In genomic region chr10:124697837-124698559, GRCh38 we compare ENCODE assay signal across 8 cellular contexts. TPM values are rescaled to one million over a fixed set of nuclear protein-coding genes. Genes with fewer than 3 reads are reported as not detected.
DNase-seq lines count a peak whose midpoint lies in the region; ATAC-seq and TF ChIP-seq lines count a peak whose summit lies in the region.

No MANE protein-coding gene starts in this region.

- H3K4me3 ChIP-seq in Peyer's patch (no peak overlapping the region), HAP-1 (no peak overlapping the region)

- H3K36me3 ChIP-seq in Peyer's patch (peaks cover 0 to 18% (median 0%) of the 10 kb centered on the region in 3 donors), HAP-1 (replicated peaks) (peaks cover 15% of the 10 kb centered on the region)

- no peak for TF ChIP-seq CTCF in Peyer's patch (IDR thresholded peaks at IDR 0.05)

- H3K4me3 Mint-ChIP-seq in stimulated activated memory B cell treated with anti-CD40 and anti-IgM and Interleukin-4, amounts not matched to agents 10 μg/mL and 1 μg/mL and 100 μg/mL, for 72 hours: no peak overlapping the region

- H3K27ac ChIP-seq in Peyer's patch (peak overlapping the region in 3 of 4 donors; percentile 74 to 83 (median 79)), cingulate gyrus (ENCODE audit: low read depth, low read length) (peak overlapping the region; percentile 96)

- H3K27me3 ChIP-seq in Peyer's patch (no peaks in the 10 kb centered on the region), HAP-1 (ENCODE audit: low read depth) (no peaks in the 10 kb centered on the region)

- peak overlapping the region; percentile 100 for H3K27ac Mint-ChIP-seq in stimulated activated memory B cell treated with anti-CD40 and anti-IgM and Interleukin-4, amounts not matched to agents 10 μg/mL and 1 μg/mL and 100 μg/mL, for 72 hours

- peak; percentile 45 for ATAC-seq in stimulated activated memory B cell treated with anti-CD40 and anti-IgM and Interleukin-4, amounts not matched to agents 10 μg/mL and 1 μg/mL and 100 μg/mL, for 72 hours

- H3K36me3 Mint-ChIP-seq in stimulated activated memory B cell treated with anti-CD40 and anti-IgM and Interleukin-4, amounts not matched to agents 10 μg/mL and 1 μg/mL and 100 μg/mL, for 72 hours: peaks cover 35% of the 10 kb centered on the region

- in situ Hi-C loops in HAP-1 (cut with MboI; ENCODE audit: low sequenced_read_pairs): no loop called here

- H3K4me1 ChIP-seq in Peyer's patch (peaks cover 3 to 67% (median 62%) of the 10 kb centered on the region in 4 donors), HAP-1 (peaks cover 8% of the 10 kb centered on the region)

- H3K9me3 ChIP-seq in Peyer's patch (no peaks in the 10 kb centered on the region), HAP-1 (no peaks in the 10 kb centered on the region)

- peak; percentile 22 for DNase-seq in NCI-H1436 (lab: John Stamatoyannopoulos, UW)
- no peak for DNase-seq in NCI-H1436 treated with DMSO at 0.1 percent for 48 hours (lab: John Stamatoyannopoulos, UW)
- DNase-seq in Peyer's patch: peak in 2 of 3 donors; percentile 48 to 59
- DNase-seq in HAP-1 (ENCODE audit: low spot score in 2 of 2): no peak
- no peak for DNase-seq in nucleus accumbens (lab: John Stamatoyannopoulos, UW)
- DNase-seq in NCI-H1105 (lab: John Stamatoyannopoulos, UW): no peak

- H3K9me3 Mint-ChIP-seq in stimulated activated memory B cell treated with anti-CD40 and anti-IgM and Interleukin-4, amounts not matched to agents 10 μg/mL and 1 μg/mL and 100 μg/mL, for 72 hours: no peaks in the 10 kb centered on the region

- no peak for TF ChIP-seq POLR2A in Peyer's patch (IDR thresholded peaks at IDR 0.05)

- H3K4me1 Mint-ChIP-seq in stimulated activated memory B cell treated with anti-CD40 and anti-IgM and Interleukin-4, amounts not matched to agents 10 μg/mL and 1 μg/mL and 100 μg/mL, for 72 hours: peaks cover 100% of the 10 kb centered on the region

- H3K27me3 Mint-ChIP-seq in stimulated activated memory B cell treated with anti-CD40 and anti-IgM and Interleukin-4, amounts not matched to agents 10 μg/mL and 1 μg/mL and 100 μg/mL, for 72 hours: no peaks in the 10 kb centered on the region

RNA-seq across cellular contexts. Expression of gene FAM53B, which starts 46.2 kb away (rescaled TPM):
- 10 to 100 TPM; 72.7 to 92.1 (median 80.5) TPM for total RNA-seq in Peyer's patch

Comparison
In these comparisons a context has a peak if more than half of its experiments do, and no peak if none do; other contexts are left out.
1. DNase-seq: peak in NCI-H1436 (single experiment) and Peyer's patch (2 of 3); none in NCI-H1436 treated with DMSO at 0.1 percent for 48 hours (single experiment), HAP-1 (0 of 2), nucleus accumbens (0 of 56) and NCI-H1105 (single experiment).